29 cellular contexts compared by ENCODE assay signal in genomic region chr4:74926007-74926406, GRCh38. TPM values are rescaled to one million over a fixed set of nuclear protein-coding genes. Genes with fewer than 3 reads are reported as not detected.
"Had no signal": no experiment of that assay in that cellular context is flagged by ENCODE, and none has a peak within 500 bp of the region (broad histone marks: within the 10 kb centered on the region; RNA-seq: fewer than 3 reads in every experiment).

No MANE protein-coding gene starts in this region.

- H3K4me3 Mint-ChIP-seq: effector memory CD8-positive, alpha-beta T cell; endodermal cell; immature natural killer cell; mesothelial cell of epicardium; naive B cell had no signal

- H3K9me3 Mint-ChIP-seq: endodermal cell, mesothelial cell of epicardium, naive B cell had no signal

- H3K27me3 ChIP-seq: gastrocnemius medialis, heart right ventricle had no signal

- H3K4me1 ChIP-seq: esophagus squamous epithelium, gastrocnemius medialis, heart right ventricle, left lung, lower lobe of right lung had no signal

- H3K4me1 Mint-ChIP-seq: endodermal cell, immature natural killer cell, mesothelial cell of epicardium had no signal

- H3K27ac Mint-ChIP-seq: effector memory CD8-positive, alpha-beta T cell; endodermal cell; immature natural killer cell; mesothelial cell of epicardium; naive B cell had no signal

- H3K36me3 Mint-ChIP-seq: immature natural killer cell, mesothelial cell of epicardium, naive B cell had no signal

- ATAC-seq: effector memory CD8-positive, alpha-beta T cell; esophagus mucosa; gastrocnemius medialis; heart right ventricle; left colon; left lung; left ventricle myocardium superior; lower lobe of right lung; mucosa of descending colon had no signal

- H3K4me3 ChIP-seq: coronary artery, esophagus squamous epithelium, gastrocnemius medialis, heart right ventricle, left lung, lower lobe of right lung, mucosa of descending colon had no signal

- DNase-seq: effector CD8-positive, alpha-beta T cell; effector memory CD8-positive, alpha-beta T cell; endodermal cell; erythroblast; esophagus squamous epithelium; foreskin fibroblast; foreskin melanocyte; gastrocnemius medialis; glutamatergic neuron; head of caudate nucleus; heart right ventricle; hippocampal formation; immature natural killer cell; islet precursor cell; kidney; kidney glomerular epithelial cell; left colon; left lung; left ventricle myocardium superior; lower lobe of right lung; mesenchymal stem cell; mucosa of descending colon; naive B cell had no signal

- H3K9me3 ChIP-seq: esophagus squamous epithelium, gastrocnemius medialis, heart right ventricle, left lung, lower lobe of right lung, mucosa of descending colon had no signal

- H3K27ac ChIP-seq: coronary artery, epithelial cell of prostate, esophagus squamous epithelium, gastrocnemius medialis, heart right ventricle, left lung, lower lobe of right lung had no signal

- H3K36me3 ChIP-seq: esophagus squamous epithelium, gastrocnemius medialis, heart right ventricle, left lung, lower lobe of right lung had no signal

RNA-seq across cellular contexts. Expression of gene PARM1, which starts 6.9 kb away (rescaled TPM):
- total RNA-seq: dermis microvascular lymphatic vessel endothelial cell, lung microvascular endothelial cell had no signal
